7 cellular contexts compared by ENCODE assay signal in the genomic region with DNA sequence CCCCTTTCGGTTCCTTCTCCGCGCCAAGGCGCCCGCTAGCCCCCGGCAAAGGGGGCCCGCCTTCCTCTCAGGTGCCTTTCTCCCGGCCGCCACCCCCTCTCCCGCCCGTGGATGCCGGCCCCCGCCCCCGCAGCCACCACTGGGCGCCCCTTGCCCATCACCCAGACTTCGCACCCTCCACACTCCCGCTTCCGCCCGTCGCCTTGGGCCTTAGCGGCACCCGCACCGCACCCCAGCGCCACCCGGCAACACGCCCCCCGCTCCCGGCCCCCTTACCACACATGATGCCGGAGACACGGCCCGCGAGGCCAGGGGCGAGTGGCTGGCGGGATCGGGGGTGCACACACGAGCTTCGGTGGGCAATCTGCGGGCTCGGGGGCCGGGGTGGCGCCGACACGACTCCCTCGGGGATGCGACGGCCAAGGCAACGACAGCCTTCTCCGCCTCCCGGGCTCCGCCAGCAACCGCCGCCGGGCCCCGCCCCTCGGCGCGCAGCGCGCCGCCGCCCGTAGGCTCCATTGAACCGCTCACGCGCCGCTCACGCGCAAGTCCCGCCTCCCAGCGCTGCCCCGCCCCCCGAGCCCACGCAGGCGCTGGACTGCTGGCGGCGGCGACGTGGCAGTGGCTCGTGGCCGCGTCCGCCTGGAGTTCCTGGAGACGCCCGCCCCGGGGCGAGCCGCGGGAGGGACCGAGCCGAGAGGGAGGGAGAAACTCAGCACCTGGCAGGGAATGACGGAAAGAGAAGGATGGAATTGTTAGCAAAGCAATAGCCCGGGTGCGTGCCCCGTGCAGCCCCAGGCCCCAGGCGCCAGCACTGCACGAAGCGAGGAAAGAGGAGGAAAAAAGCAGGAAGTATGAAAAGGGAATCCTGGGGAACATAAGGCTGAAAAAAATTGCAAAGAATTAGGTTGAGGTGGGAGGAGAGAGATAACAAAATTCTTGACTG. TPM values are rescaled to one million over a fixed set of nuclear protein-coding genes. Genes with fewer than 3 reads are reported as not detected.
A peak's percentile ranks its signal among the peaks of the same experiment; 100 is the strongest.
DNase-seq lines count a peak whose midpoint lies in the region; ATAC-seq and TF ChIP-seq lines count a peak whose summit lies in the region.

A gene (minus strand): TSS at position 439 of the 946 bp plus-strand sequence. CDS start 156 bp downstream, at position 283.

- peaks cover 22% of the 10 kb centered on the region for H3K4me1 ChIP-seq in hepatocyte (ENCODE audit: insufficient read depth)

- peak; percentile 85 to 92 for DNase-seq in NCI-H2081 (lab: John Stamatoyannopoulos, UW)
- DNase-seq in T1000 (lab: John Stamatoyannopoulos, UW), result peak; percentile 92
- DNase-seq in astrocyte of the hippocampus (ENCODE audit: low read depth, low spot score), result peak; percentile 99
- peak; percentile 98 for DNase-seq in hepatocyte (ENCODE audit: low spot score)
- peak; percentile 70 for DNase-seq in retinal pigment epithelial cell (ENCODE audit: low read depth)

- TF ChIP-seq CTCF in hepatocyte (IDR thresholded peaks at IDR 0.05; ENCODE audit: poor library complexity), result no peak
- TF ChIP-seq CTCF in retinal pigment epithelial cell (conservative IDR thresholded peaks at IDR 0.05; ENCODE audit: low read depth, low read length), result no peak

- peaks cover 49% of the 10 kb centered on the region for H3K79me2 ChIP-seq in hepatocyte

- H3K4me3 ChIP-seq in hepatocyte (peak within 1 kb of the TSS; percentile 95), retinal pigment epithelial cell (ENCODE audit: low read length) (peak within 1 kb of the TSS; percentile 78)

- no peaks in the 10 kb centered on the region for H3K9me2 ChIP-seq in hepatocyte (replicated peaks; ENCODE audit: insufficient read depth)

- peak within 1 kb of the TSS; percentile 72 for H2AFZ ChIP-seq in hepatocyte

- H3K9me3 ChIP-seq in hepatocyte (ENCODE audit: low read depth), result no peaks in the 10 kb centered on the region

- H3K36me3 ChIP-seq in hepatocyte (replicated peaks; ENCODE audit: insufficient read depth, low read depth), result no peaks in the 10 kb centered on the region

- ATAC-seq in GM18511 (IDR thresholded peaks at IDR 0.05; ENCODE audit: unreplicated experiment) (peak; percentile 82), HG03025 (IDR thresholded peaks at IDR 0.05; ENCODE audit: low FRiP score, unreplicated experiment) (peak; percentile 89)

- peak within 1 kb of the TSS; percentile 88 for H3K4me2 ChIP-seq in hepatocyte

- H3K27ac ChIP-seq in hepatocyte, result peak within 1 kb of the TSS; percentile 85

- WGBS in hepatocyte (ENCODE audit: low lambda C conversion rate, missing lambda C conversion rate), result under 1% methylated on average over 55 of the region's 97 CpGs

- peaks cover 33% of the 10 kb centered on the region for H4K20me1 ChIP-seq in hepatocyte (ENCODE audit: insufficient read depth, poor library complexity, severe bottlenecking)

- H3K27me3 ChIP-seq in hepatocyte, result no peaks in the 10 kb centered on the region

RNA-seq across cellular contexts. Expression of the gene that starts here (rescaled TPM):
- total RNA-seq in hepatocyte, result 75.4 and 80.0 TPM in 2 replicates
- 58.2 and 62.7 TPM in 2 replicates for polyA plus RNA-seq in hepatocyte

Comparison
In these comparisons a context has a peak if more than half of its experiments do, and no peak if none do; other contexts are left out.
1. Peak in every context shown above with its lines: DNase-seq, ATAC-seq, H3K4me3 ChIP-seq and H3K27ac ChIP-seq.